ENCODE assay signal across 8 cellular contexts in the genomic region with DNA sequence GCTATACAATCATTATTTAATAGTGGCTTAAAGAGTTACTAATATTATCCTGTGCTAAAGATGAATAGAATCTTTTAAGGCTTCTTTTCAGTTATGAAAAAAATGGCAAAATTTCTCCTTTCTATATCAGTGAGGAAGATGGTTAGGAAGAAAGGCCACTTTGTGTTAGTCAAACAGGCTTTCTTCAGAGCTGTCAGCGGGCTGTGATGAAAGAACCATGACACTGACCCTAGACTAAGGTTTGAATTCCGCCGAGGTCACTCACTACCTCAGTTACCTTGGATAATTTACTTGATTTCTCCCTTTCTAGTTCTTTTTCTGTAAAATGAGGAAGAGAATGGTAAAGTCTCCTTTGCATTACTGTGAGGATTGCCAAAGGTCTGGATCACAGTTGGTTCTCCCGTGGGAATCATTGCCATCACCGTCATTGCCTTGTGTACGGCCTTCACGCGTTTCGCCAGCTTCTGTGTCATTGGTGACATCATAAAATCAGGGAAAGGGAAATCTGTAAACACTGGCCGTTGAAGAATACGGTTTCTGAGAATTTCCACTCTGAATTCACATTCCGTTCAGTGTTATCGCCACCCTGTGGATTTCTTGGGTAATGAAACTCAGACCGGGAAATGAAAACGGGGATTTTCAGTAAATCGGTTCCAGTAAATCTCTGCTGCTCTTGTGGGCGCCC. TPM values are rescaled to one million over a fixed set of nuclear protein-coding genes. Genes with fewer than 3 reads are reported as not detected.
DNase-seq lines count a peak whose midpoint lies in the region; ATAC-seq and TF ChIP-seq lines count a peak whose summit lies in the region.

No MANE protein-coding gene starts in this region.

- TF ChIP-seq EP300 in gastroesophageal sphincter (IDR thresholded peaks at IDR 0.05), result no peak

- no peaks in the 10 kb centered on the region for H3K79me2 ChIP-seq in GM23248 (ENCODE audit: insufficient read depth)

- H3K4me3 ChIP-seq in GM23248, result peak overlapping the region; percentile 55
- 0 out of 2 replicates have a peak overlapping the region, but pooled peaks have one; percentile 8 for H3K4me3 ChIP-seq in LNCaP clone FGC (ENCODE audit: low read depth, low read length)
- H3K4me3 ChIP-seq in gastroesophageal sphincter, result peak overlapping the region; percentile 35 to 46
- peak overlapping the region; percentile 63 for H3K4me3 ChIP-seq in thoracic aorta

- H3K27me3 ChIP-seq in GM23248 (replicated peaks; ENCODE audit: insufficient read depth) (no peaks in the 10 kb centered on the region; the same call in 1 of the 2 replicates), gastroesophageal sphincter (peaks cover 14% of the 10 kb centered on the region), thoracic aorta (replicated peaks; ENCODE audit: insufficient read depth) (no peaks in the 10 kb centered on the region)

- DNase-seq in EH (ENCODE audit: low read depth), result peak; percentile 91
- DNase-seq in GM23248, result peak; percentile 96
- DNase-seq in LNCaP clone FGC (ENCODE audit: low read depth), result peak; percentile 68
- DNase-seq in SIG-M5 (lab: John Stamatoyannopoulos, UW), result peak; percentile 44
- DNase-seq in activated naive CD4-positive, alpha-beta T cell (lab: John Stamatoyannopoulos, UW), result peak; percentile 1 to 45 (median 8)
- peak; percentile 68 for DNase-seq in omental fat pad (ENCODE audit: low spot score)
- peak; percentile 60 for DNase-seq in thoracic aorta (ENCODE audit: low spot score)

- no peaks in the 10 kb centered on the region for H3K36me3 ChIP-seq in GM23248 (ENCODE audit: low read depth)
- no peaks in the 10 kb centered on the region for H3K36me3 ChIP-seq in gastroesophageal sphincter
- no peaks in the 10 kb centered on the region for H3K36me3 ChIP-seq in thoracic aorta

- TF ChIP-seq POLR2A in gastroesophageal sphincter (IDR thresholded peaks at IDR 0.05), result no peak

- H2AFZ ChIP-seq in GM23248, result peak overlapping the region; percentile 93

- no peaks in the 10 kb centered on the region for H3K9me3 ChIP-seq in GM23248 (ENCODE audit: low read depth)
- H3K9me3 ChIP-seq in gastroesophageal sphincter, result no peaks in the 10 kb centered on the region
- H3K9me3 ChIP-seq in thoracic aorta, result no peaks in the 10 kb centered on the region

- H3K9ac ChIP-seq in GM23248, result peak overlapping the region; percentile 67

- peak overlapping the region; percentile 32 for H3K27ac ChIP-seq in GM23248
- peak overlapping the region; percentile 60 to 73 (median 68) for H3K27ac ChIP-seq in gastroesophageal sphincter
- H3K27ac ChIP-seq in thoracic aorta, result peak overlapping the region in 1 of 2 donors; percentile 39

- in situ Hi-C loops in GM23248 (cut with MboI), result loop anchor here (10.0 kb wide), 1 partner anchor 515 kb away; no protein-coding TSS in a partner anchor

- ATAC-seq in gastroesophageal sphincter (peak; percentile 98), omental fat pad (ENCODE audit: low FRiP score) (peak; percentile 98), thoracic aorta (ENCODE audit: insufficient number of reproducible peaks, low FRiP score, low read depth) (peak; percentile 98)

- H3K9me2 ChIP-seq in GM23248 (ENCODE audit: insufficient read depth), result no peaks in the 10 kb centered on the region

- peak overlapping the region; percentile 79 for H3K4me2 ChIP-seq in GM23248 (ENCODE audit: unreplicated experiment)

- H3K4me1 ChIP-seq in GM23248 (ENCODE audit: insufficient read depth) (peaks cover 13% of the 10 kb centered on the region), gastroesophageal sphincter (peaks cover 0 to 13% (median 0%) of the 10 kb centered on the region in 3 donors), thoracic aorta (ENCODE audit: control insufficient read depth in 1 of 2, low read depth in 2 of 2) (peaks cover 0 to 4% of the 10 kb centered on the region in 2 donors)

- H4K20me1 ChIP-seq in GM23248 (ENCODE audit: insufficient read depth), result no peaks in the 10 kb centered on the region

- TF ChIP-seq CTCF in LNCaP clone FGC (IDR thresholded peaks at IDR 0.05; ENCODE audit: control insufficient read depth, extremely low read depth, insufficient read depth) (peak; percentile 78), gastroesophageal sphincter (IDR thresholded peaks at IDR 0.05) (peak; percentile 89 to 97 (median 95)), omental fat pad (IDR thresholded peaks at IDR 0.05) (peak in 1 of 3 donors; percentile 78), thoracic aorta (IDR thresholded peaks at IDR 0.05) (peak; percentile 89)

- 10 to 14% methylated on average over 17 of the region's 17 CpGs for WGBS in GM23248 (ENCODE audit: low coverage in 1 of 2, low lambda C conversion rate in 2 of 2, missing lambda C conversion rate in 2 of 2), 2 experiments
- WGBS in gastroesophageal sphincter (ENCODE audit: low coverage in 1 of 2), 2 donors, result 6 to 7% methylated on average over 10 to 17 of the region's 17 CpGs

- H3F3A ChIP-seq in GM23248 (ENCODE audit: insufficient read depth), result no peaks in the 10 kb centered on the region

RNA-seq across cellular contexts. Expression of gene YBX3, which starts 26.7 kb away (rescaled TPM):
- 75.6 and 108 TPM in 2 replicates for total RNA-seq in GM23248 (2014; rRNA removed; shearing (Covaris generic))
- 215 and 216 TPM in 2 replicates for polyA plus RNA-seq in GM23248 (2016; fragmentation: Nextera tagmentation; extraction: Ambion mirVana)
- total RNA-seq in gastroesophageal sphincter, result 100 to 1,000 TPM; 283 to 649 (median 523) TPM
- total RNA-seq in omental fat pad, result 100 to 1,000 TPM; 281 to 567 (median 448) TPM
- 100 to 1,000 TPM; 238 to 630 TPM for total RNA-seq in thoracic aorta

RNA-seq across cellular contexts. Expression of gene TAS2R7, which starts 52.6 kb away (rescaled TPM):
- total RNA-seq in GM23248 (2014; rRNA removed; shearing (Covaris generic)), result not detected in 2 replicates
- not detected in 2 replicates for polyA plus RNA-seq in GM23248 (2016; fragmentation: Nextera tagmentation; extraction: Ambion mirVana)
- not detected for total RNA-seq in gastroesophageal sphincter
- total RNA-seq in omental fat pad, result not detected
- not detected for total RNA-seq in thoracic aorta

RNA-seq across cellular contexts. Expression of gene TAS2R8, which starts 57.2 kb away (rescaled TPM):
- total RNA-seq in GM23248 (2014; rRNA removed; shearing (Covaris generic)), result not detected in 2 replicates
- polyA plus RNA-seq in GM23248 (2016; fragmentation: Nextera tagmentation; extraction: Ambion mirVana), result not detected in 2 replicates
- total RNA-seq in gastroesophageal sphincter (not detected), omental fat pad (not detected), thoracic aorta (not detected)

Comparison
In these comparisons a context has a peak if more than half of its experiments do, and no peak if none do; other contexts are left out.
1. DNase-seq: peak in every context shown above with its lines; median percentile 96 in GM23248; 91 in EH; 68 in LNCaP clone FGC; 68 in omental fat pad; 60 in thoracic aorta; 44 in SIG-M5; 8 in activated naive CD4-positive, alpha-beta T cell.
2. H3K4me3 ChIP-seq: peak in every context shown above with its lines; median percentile 63 in thoracic aorta; 55 in GM23248; 40 in gastroesophageal sphincter; 8 in LNCaP clone FGC.